Comparison of ENCODE assay signal across 8 cellular contexts in genomic region chr7:2758673-2759603, GRCh38.
DNase-seq lines count a peak whose midpoint lies in the region; ATAC-seq and TF ChIP-seq lines count a peak whose summit lies in the region.

No MANE protein-coding gene starts in this region.

- H3K9ac ChIP-seq in Loucy (ENCODE audit: low read depth, low read length, poor library complexity, severe bottlenecking): peak overlapping the region; percentile 42

- H3K27ac Mint-ChIP-seq in CD4-positive, alpha-beta T cell: peak overlapping the region; percentile 54
- peak overlapping the region; percentile 84 for H3K27ac Mint-ChIP-seq in dendritic cell treated with granulocyte-macrophage colony-stimulating factor and Interleukin-4, amounts not matched to agents 40 ng/mL and 50 ng/mL, for 4 days

- H3K4me2 ChIP-seq in Loucy (ENCODE audit: low read depth, low read length, poor library complexity, severe bottlenecking): peak overlapping the region; percentile 66

- peaks cover 46% of the 10 kb centered on the region for H3K36me3 Mint-ChIP-seq in CD4-positive, alpha-beta T cell (ENCODE audit: low read depth)
- H3K36me3 Mint-ChIP-seq in dendritic cell treated with granulocyte-macrophage colony-stimulating factor and Interleukin-4, amounts not matched to agents 40 ng/mL and 50 ng/mL, for 4 days (ENCODE audit: low read depth): peaks cover 45% of the 10 kb centered on the region

- no peaks in the 10 kb centered on the region for H3K27me3 Mint-ChIP-seq in CD4-positive, alpha-beta T cell
- no peaks in the 10 kb centered on the region for H3K27me3 Mint-ChIP-seq in dendritic cell treated with granulocyte-macrophage colony-stimulating factor and Interleukin-4, amounts not matched to agents 40 ng/mL and 50 ng/mL, for 4 days

- H3K79me2 ChIP-seq in Loucy (ENCODE audit: insufficient read depth, low read length): peaks cover 49% of the 10 kb centered on the region; the same call in 1 of the 2 replicates

- H3F3A ChIP-seq in Loucy (ENCODE audit: low read depth): no peaks in the 10 kb centered on the region

- no peaks in the 10 kb centered on the region for H3K9me2 ChIP-seq in Loucy (replicated peaks; ENCODE audit: low read depth, low read length)

- DNase-seq in CD4-positive, alpha-beta T cell: no peak
- DNase-seq in prostate gland (ENCODE audit: low spot score) (no peak), retina (no peak), SKM-1 (lab: John Stamatoyannopoulos, UW; ENCODE audit: unreplicated experiment) (no peak)

- H3K36me3 ChIP-seq in Loucy (ENCODE audit: insufficient read depth, low read length): peaks cover 36% of the 10 kb centered on the region
- no peaks in the 10 kb centered on the region for H3K36me3 ChIP-seq in prostate gland

- H3K9me3 Mint-ChIP-seq in CD4-positive, alpha-beta T cell: no peaks in the 10 kb centered on the region
- H3K9me3 Mint-ChIP-seq in dendritic cell treated with granulocyte-macrophage colony-stimulating factor and Interleukin-4, amounts not matched to agents 40 ng/mL and 50 ng/mL, for 4 days: peaks cover 8% of the 10 kb centered on the region

- no peaks in the 10 kb centered on the region for H3K9me3 ChIP-seq in CD4-positive, alpha-beta T cell (ENCODE audit: control insufficient read depth, low read length)
- H3K9me3 ChIP-seq in Loucy (ENCODE audit: insufficient read depth, low read depth, low read length) (peaks cover 10% of the 10 kb centered on the region; the same call in 1 of the 2 replicates), prostate gland (no peaks in the 10 kb centered on the region)

- no peak overlapping the region for H3K4me3 Mint-ChIP-seq in CD4-positive, alpha-beta T cell
- peak overlapping the region; percentile 61 for H3K4me3 Mint-ChIP-seq in dendritic cell treated with granulocyte-macrophage colony-stimulating factor and Interleukin-4, amounts not matched to agents 40 ng/mL and 50 ng/mL, for 4 days

- intact Hi-C loops in CD4-positive, alpha-beta T cell (cut with DNase I, micrococcal nuclease): no loop called here
- intact Hi-C loops in dendritic cell treated with granulocyte-macrophage colony-stimulating factor and Interleukin-4, amounts not matched to agents 40 ng/mL and 50 ng/mL, for 4 days (cut with micrococcal nuclease): loop anchor here (1.0 kb wide), 1 partner anchor 14 kb away; no protein-coding TSS in a partner anchor
- intact Hi-C loops in prostate gland (cut with DNase I): no loop called here

- H3K4me3 ChIP-seq in Loucy (ENCODE audit: low read length, poor library complexity, severe bottlenecking) (peak overlapping the region; percentile 50), prostate gland (no peak overlapping the region)

- CTCF ChIA-PET in CD4-positive, alpha-beta T cell (lab: Charles Lee): interaction anchor here (1.1 kb wide), 1 partner anchor 49 kb away, joined by 4 read pairs; no protein-coding TSS in a partner anchor

- H3K4me1 ChIP-seq in Loucy (ENCODE audit: insufficient read depth, low read length, poor library complexity, severe bottlenecking) (peaks cover 38% of the 10 kb centered on the region), prostate gland (replicated peaks) (peaks cover 5% of the 10 kb centered on the region)

- POLR2A ChIA-PET in CD4-positive, alpha-beta T cell (lab: Charles Lee): interaction anchor here (1.3 kb wide), 1 partner anchor 48 kb away, joined by 5 read pairs; no protein-coding TSS in a partner anchor

- no peaks in the 10 kb centered on the region for H4K20me1 ChIP-seq in Loucy (ENCODE audit: insufficient read depth, low read length, poor library complexity, severe bottlenecking)

- peaks cover 30% of the 10 kb centered on the region for H3K4me1 Mint-ChIP-seq in CD4-positive, alpha-beta T cell (ENCODE audit: low read depth)
- H3K4me1 Mint-ChIP-seq in dendritic cell treated with granulocyte-macrophage colony-stimulating factor and Interleukin-4, amounts not matched to agents 40 ng/mL and 50 ng/mL, for 4 days (ENCODE audit: low read depth): peaks cover 76% of the 10 kb centered on the region

- no peak for ATAC-seq in CD4-positive, alpha-beta T cell (ENCODE audit: poor library complexity)
- ATAC-seq in HG02798 (IDR thresholded peaks at IDR 0.05; ENCODE audit: poor library complexity, unreplicated experiment) (no peak), GM21786 (IDR thresholded peaks at IDR 0.05; ENCODE audit: unreplicated experiment) (no peak)

- TF ChIP-seq POLR2A in prostate gland (IDR thresholded peaks at IDR 0.05): no peak

- 90% methylated on average over 18 of the region's 18 CpGs for WGBS in prostate gland

- no peaks in the 10 kb centered on the region for H3K27me3 ChIP-seq in CD4-positive, alpha-beta T cell (ENCODE audit: control insufficient read depth, insufficient read depth, low read length)
- H3K27me3 ChIP-seq in Loucy (ENCODE audit: insufficient read depth, low read length, poor library complexity, severe bottlenecking): no peaks in the 10 kb centered on the region
- no peaks in the 10 kb centered on the region for H3K27me3 ChIP-seq in prostate gland (replicated peaks; ENCODE audit: insufficient read depth)

- H2AFZ ChIP-seq in Loucy (ENCODE audit: low read length): no peak overlapping the region

- no peak overlapping the region for H3K27ac ChIP-seq in CD4-positive, alpha-beta T cell (ENCODE audit: low read depth, low read length)
- H3K27ac ChIP-seq in prostate gland: peak overlapping the region; percentile 57 to 67

- TF ChIP-seq CTCF in CD4-positive, alpha-beta T cell (IDR thresholded peaks at IDR 0.05): no peak
- TF ChIP-seq CTCF in Loucy (conservative IDR thresholded peaks at IDR 0.05; ENCODE audit: low read length): no peak
- no peak for TF ChIP-seq CTCF in prostate gland (IDR thresholded peaks at IDR 0.05)
